Comparison of ENCODE assay signal across 8 cellular contexts in the genomic region with DNA sequence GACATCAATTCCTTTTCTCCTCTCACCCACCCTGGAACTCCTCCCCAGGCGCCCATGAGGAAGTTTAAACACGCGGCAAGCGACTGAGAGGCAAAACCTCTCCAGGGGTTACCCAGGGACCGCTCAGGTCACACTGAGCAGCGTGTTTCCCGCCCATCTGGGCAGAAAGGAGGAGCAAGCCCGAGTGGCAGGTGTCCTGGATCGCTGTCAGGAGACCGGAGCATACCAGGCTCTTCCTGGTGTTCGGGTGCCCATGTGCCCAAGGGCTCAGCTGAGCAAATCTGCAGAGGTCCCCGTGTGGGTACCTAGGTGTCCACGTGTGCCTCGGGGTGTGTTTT. TPM values are rescaled to one million over a fixed set of nuclear protein-coding genes. Genes with fewer than 3 reads are reported as not detected.
DNase-seq lines count a peak whose midpoint lies in the region; ATAC-seq and TF ChIP-seq lines count a peak whose summit lies in the region.

No MANE protein-coding gene starts in this region.

- peaks cover 7% of the 10 kb centered on the region for H3K4me1 Mint-ChIP-seq in osteocyte (ENCODE audit: unreplicated experiment)

- H3K27ac Mint-ChIP-seq in osteocyte (ENCODE audit: unreplicated experiment): peak overlapping the region; percentile 99

- no peaks in the 10 kb centered on the region for H3K9me3 Mint-ChIP-seq in osteocyte (ENCODE audit: unreplicated experiment)

- no peaks in the 10 kb centered on the region for H3K27me3 ChIP-seq in foreskin keratinocyte

- TF ChIP-seq CTCF in foreskin keratinocyte (conservative IDR thresholded peaks at IDR 0.05) (no peak), osteocyte (IDR thresholded peaks at IDR 0.05) (no peak)

- H3K4me1 ChIP-seq in foreskin keratinocyte: no peaks in the 10 kb centered on the region

- H3K36me3 Mint-ChIP-seq in osteocyte (ENCODE audit: unreplicated experiment): peaks cover 3% of the 10 kb centered on the region

- peak; percentile 62 for DNase-seq in SKM-1 treated with dmso at 0.1 percent for 144 hours (lab: John Stamatoyannopoulos, UW; ENCODE audit: unreplicated experiment)
- DNase-seq in SKM-1 (lab: John Stamatoyannopoulos, UW; ENCODE audit: unreplicated experiment): no peak
- peak; percentile 50 to 89 for DNase-seq in NCI-H187 (lab: John Stamatoyannopoulos, UW)
- DNase-seq in activated CD4-positive, alpha-beta T cell treated with anti-CD3 and anti-CD28 coated beads for 48 hours: peak; percentile 71
- DNase-seq in foreskin keratinocyte: no peak
- no peak for DNase-seq in osteocyte (ENCODE audit: extremely low spot score, unreplicated experiment)

- no peaks in the 10 kb centered on the region for H3K27me3 Mint-ChIP-seq in osteocyte (ENCODE audit: unreplicated experiment)

- peak overlapping the region; percentile 96 for H3K4me3 Mint-ChIP-seq in osteocyte (ENCODE audit: unreplicated experiment)

- peak; percentile 18 for ATAC-seq in HG02852 (IDR thresholded peaks at IDR 0.05; ENCODE audit: unreplicated experiment)
- peak; percentile 49 for ATAC-seq in foreskin keratinocyte
- no peak for ATAC-seq in HG03521 (IDR thresholded peaks at IDR 0.05; ENCODE audit: unreplicated experiment)

- H3K27ac ChIP-seq in foreskin keratinocyte: no peak overlapping the region

RNA-seq across cellular contexts. Expression of a gene that starts 0.5 kb away (rescaled TPM):
- total RNA-seq in foreskin keratinocyte (12.3 and 13.2 TPM in 2 replicates), osteocyte (8.6 and 12.3 TPM in 2 replicates)
- polyA plus RNA-seq in foreskin keratinocyte: 11.8 and 15.2 TPM in 2 replicates

RNA-seq across cellular contexts. Expression of a gene that starts 17.7 kb away (rescaled TPM):
- total RNA-seq in foreskin keratinocyte: 11.6 and 13.7 TPM in 2 replicates
- polyA plus RNA-seq in foreskin keratinocyte: 17.8 and 19.6 TPM in 2 replicates
- 25.4 and 27.9 TPM in 2 replicates for total RNA-seq in osteocyte

RNA-seq across cellular contexts. Expression of a gene that starts 27.1 kb away (rescaled TPM):
- total RNA-seq in foreskin keratinocyte (105 and 110 TPM in 2 replicates), osteocyte (49.6 and 50.4 TPM in 2 replicates)
- polyA plus RNA-seq in foreskin keratinocyte: 126 and 127 TPM in 2 replicates

RNA-seq across cellular contexts. Expression of a gene that starts 27.3 kb away (rescaled TPM):
- total RNA-seq in foreskin keratinocyte (19.1 and 20.7 TPM in 2 replicates), osteocyte (34.3 and 34.6 TPM in 2 replicates)
- polyA plus RNA-seq in foreskin keratinocyte: 12.3 and 12.8 TPM in 2 replicates

Comparison
In these comparisons a context has a peak if more than half of its experiments do, and no peak if none do; other contexts are left out.
1. DNase-seq: peak in SKM-1 treated with dmso at 0.1 percent for 144 hours (single experiment), NCI-H187 (2 of 2) and activated CD4-positive, alpha-beta T cell treated with anti-CD3 and anti-CD28 coated beads for 48 hours (single experiment); none in SKM-1 (single experiment), foreskin keratinocyte (0 of 2) and osteocyte (single experiment).